In the genomic region with DNA sequence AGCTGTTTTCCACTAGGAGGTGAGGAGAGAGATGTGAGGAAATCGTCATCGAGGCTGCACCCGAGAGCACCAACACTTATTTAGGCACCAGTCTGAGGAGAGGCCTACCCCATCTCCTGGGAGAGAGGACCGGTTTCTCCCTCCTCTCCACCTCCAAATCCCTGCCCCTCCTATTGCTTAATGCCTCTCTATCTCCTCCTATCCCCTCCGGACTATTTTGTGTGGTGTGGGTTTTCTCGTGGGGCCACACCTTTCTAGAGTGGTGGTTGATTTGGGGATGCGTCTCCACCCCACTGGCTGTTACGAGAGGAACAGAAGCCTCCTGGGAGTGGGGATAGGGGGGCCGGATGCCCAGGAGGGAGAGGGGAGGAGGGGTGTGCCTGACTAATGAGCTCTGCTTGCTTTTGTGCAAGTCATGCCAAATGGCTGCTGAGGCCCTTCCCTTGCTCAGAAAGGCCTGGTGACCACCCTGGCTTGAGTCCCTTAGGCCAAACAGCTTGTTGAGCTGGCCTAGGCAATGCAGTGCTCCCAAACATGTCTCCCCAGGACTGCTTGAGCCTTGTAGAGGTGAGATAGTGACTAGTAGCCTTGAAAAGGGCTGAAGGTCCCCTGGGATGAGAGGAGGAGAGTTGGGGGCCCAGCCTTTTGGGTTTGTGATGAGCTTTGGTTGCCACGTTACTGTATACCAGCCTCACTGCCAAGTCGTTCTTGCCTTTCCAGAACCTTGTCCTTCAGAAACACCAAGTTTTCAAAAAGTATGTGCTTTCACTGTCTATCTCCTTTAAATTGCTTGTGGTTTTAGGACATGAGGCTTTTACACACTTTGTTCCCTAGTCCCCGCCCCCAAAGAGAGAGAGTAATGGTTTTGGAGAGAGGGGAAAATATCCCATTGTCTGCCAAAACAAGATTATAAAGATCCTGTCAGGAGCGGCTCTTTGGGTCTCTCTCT, we compare ENCODE assay signal across 8 cellular contexts. TPM values are rescaled to one million over a fixed set of nuclear protein-coding genes. Genes with fewer than 3 reads are reported as not detected.
A peak's percentile ranks its signal among the peaks of the same experiment; 100 is the strongest.
DNase-seq lines count a peak whose midpoint lies in the region; ATAC-seq and TF ChIP-seq lines count a peak whose summit lies in the region.

No MANE protein-coding gene starts in this region.

- DNase-seq in CD14-positive monocyte (ENCODE audit: low spot score) (peak; percentile 72), NCI-H2171 treated with DMSO at 0.1 percent for 48 hours (lab: John Stamatoyannopoulos, UW) (peak; percentile 80), memory B cell (ENCODE audit: low spot score in 2 of 2) (peak in 1 of 2 donors; percentile 1)
- DNase-seq in activated CD4-positive, alpha-beta memory T cell treated with anti-CD3 and anti-CD28 coated beads for 36 hours, result peak; percentile 79
- DNase-seq in effector CD4-positive, alpha-beta T cell, result peak; percentile 47

- H3K9me3 Mint-ChIP-seq in CD14-positive monocyte (peaks cover 0 to 3% (median 0%) of the 10 kb centered on the region in 7 donors), memory B cell (no peaks in the 10 kb centered on the region)
- H3K9me3 Mint-ChIP-seq in activated CD4-positive, alpha-beta memory T cell treated with anti-CD3 and anti-CD28 coated beads for 36 hours, result no peaks in the 10 kb centered on the region
- no peaks in the 10 kb centered on the region for H3K9me3 Mint-ChIP-seq in stimulated activated memory B cell treated with anti-CD40 and anti-IgM and Interleukin-4, amounts not matched to agents 10 μg/mL and 1 μg/mL and 100 μg/mL, for 72 hours

- CTCF ChIA-PET in activated CD4-positive, alpha-beta memory T cell treated with anti-CD3 and anti-CD28 coated beads for 36 hours (lab: Charles Lee), result interaction anchor here (0.9 to 1.1 kb wide), 2 partner anchors 18 to 55 kb away, joined by 3 to 4 read pairs; no protein-coding TSS in a partner anchor

- intact Hi-C loops in CD14-positive monocyte (cut with micrococcal nuclease), result no loop called here
- intact Hi-C loops in activated CD4-positive, alpha-beta memory T cell treated with anti-CD3 and anti-CD28 coated beads for 36 hours (cut with micrococcal nuclease), result loop anchor here (1.0 to 2.0 kb wide), 3 partner anchors 55 to 318 kb away; no protein-coding TSS in a partner anchor

- H3K36me3 Mint-ChIP-seq in CD14-positive monocyte, result peaks cover 11 to 30% of the 10 kb centered on the region in 2 donors
- H3K36me3 Mint-ChIP-seq in activated CD4-positive, alpha-beta memory T cell treated with anti-CD3 and anti-CD28 coated beads for 36 hours, result peaks cover 46% of the 10 kb centered on the region
- peaks cover 25% of the 10 kb centered on the region for H3K36me3 Mint-ChIP-seq in memory B cell
- H3K36me3 Mint-ChIP-seq in stimulated activated memory B cell treated with anti-CD40 and anti-IgM and Interleukin-4, amounts not matched to agents 10 μg/mL and 1 μg/mL and 100 μg/mL, for 72 hours, result peaks cover 30% of the 10 kb centered on the region

- ATAC-seq in GM21528 (IDR thresholded peaks at IDR 0.05; ENCODE audit: low FRiP score, unreplicated experiment), result peak; percentile 43
- peak; percentile 27 for ATAC-seq in memory B cell (ENCODE audit: low read depth)
- ATAC-seq in stimulated activated memory B cell treated with anti-CD40 and anti-IgM and Interleukin-4, amounts not matched to agents 10 μg/mL and 1 μg/mL and 100 μg/mL, for 72 hours, result peak; percentile 74
- ATAC-seq in HG02884 (IDR thresholded peaks at IDR 0.05; ENCODE audit: unreplicated experiment), result no peak

- POLR2A ChIA-PET in activated CD4-positive, alpha-beta memory T cell treated with anti-CD3 and anti-CD28 coated beads for 36 hours (lab: Charles Lee), result interaction anchor here (0.6 to 2.4 kb wide), 15 partner anchors 9 to 265 kb away, joined by 3 to 11 read pairs (median 3); no protein-coding TSS in a partner anchor

- H3K27ac Mint-ChIP-seq in CD14-positive monocyte (peak overlapping the region; percentile 87 to 96 (median 94)), memory B cell (peak overlapping the region; percentile 92)
- H3K27ac Mint-ChIP-seq in activated CD4-positive, alpha-beta memory T cell treated with anti-CD3 and anti-CD28 coated beads for 36 hours, result peak overlapping the region; percentile 97
- peak overlapping the region; percentile 98 for H3K27ac Mint-ChIP-seq in stimulated activated memory B cell treated with anti-CD40 and anti-IgM and Interleukin-4, amounts not matched to agents 10 μg/mL and 1 μg/mL and 100 μg/mL, for 72 hours

- H3K4me3 Mint-ChIP-seq in CD14-positive monocyte (peak overlapping the region; percentile 95 to 97), memory B cell (peak overlapping the region; percentile 97)
- H3K4me3 Mint-ChIP-seq in activated CD4-positive, alpha-beta memory T cell treated with anti-CD3 and anti-CD28 coated beads for 36 hours, result peak overlapping the region; percentile 93
- H3K4me3 Mint-ChIP-seq in stimulated activated memory B cell treated with anti-CD40 and anti-IgM and Interleukin-4, amounts not matched to agents 10 μg/mL and 1 μg/mL and 100 μg/mL, for 72 hours, result peak overlapping the region; percentile 91

- H3K4me1 Mint-ChIP-seq in CD14-positive monocyte (peaks cover 52% of the 10 kb centered on the region), memory B cell (peaks cover 38% of the 10 kb centered on the region)
- H3K4me1 Mint-ChIP-seq in activated CD4-positive, alpha-beta memory T cell treated with anti-CD3 and anti-CD28 coated beads for 36 hours (ENCODE audit: low read depth), result peaks cover 29% of the 10 kb centered on the region
- H3K4me1 Mint-ChIP-seq in stimulated activated memory B cell treated with anti-CD40 and anti-IgM and Interleukin-4, amounts not matched to agents 10 μg/mL and 1 μg/mL and 100 μg/mL, for 72 hours, result peaks cover 43% of the 10 kb centered on the region

- TF ChIP-seq CTCF in CD14-positive monocyte (IDR thresholded peaks at IDR 0.05), result no peak

- peaks cover 0 to 37% (median 0%) of the 10 kb centered on the region in 3 donors for H3K27me3 Mint-ChIP-seq in CD14-positive monocyte (ENCODE audit: low read depth in 3 of 3)
- no peaks in the 10 kb centered on the region for H3K27me3 Mint-ChIP-seq in activated CD4-positive, alpha-beta memory T cell treated with anti-CD3 and anti-CD28 coated beads for 36 hours
- H3K27me3 Mint-ChIP-seq in memory B cell, result no peaks in the 10 kb centered on the region
- H3K27me3 Mint-ChIP-seq in stimulated activated memory B cell treated with anti-CD40 and anti-IgM and Interleukin-4, amounts not matched to agents 10 μg/mL and 1 μg/mL and 100 μg/mL, for 72 hours, result no peaks in the 10 kb centered on the region

RNA-seq across cellular contexts. Expression of a gene that starts 1.2 kb away (rescaled TPM):
- 100 to 1,000 TPM; 691 to 888 TPM for polyA plus RNA-seq in CD14-positive monocyte
- total RNA-seq in activated CD4-positive, alpha-beta memory T cell treated with anti-CD3 and anti-CD28 coated beads for 36 hours, result 100 to 1,000 TPM; 494 to 502 TPM
